Comparison of ENCODE assay signal across 2 cellular contexts in genomic region chr17:8056232-8056975, GRCh38.
TF ChIP-seq lines count a peak whose summit lies in the region.

No MANE protein-coding gene starts in this region.

TF ChIP-seq in K562, 482 proteins besides CTCF, POLR2A, EP300 and RAD21:
- TF ChIP-seq CEBPG (CRISPR knock-in tag; IDR thresholded peaks at IDR 0.05) (peak; percentile 60; the same call in 1 of the 2 replicates), CEBPG (tag; conservative IDR thresholded peaks at IDR 0.05 in 1 of 2, IDR thresholded peaks at IDR 0.05 in 1 of 2) (peak; percentile 14 to 54; a peak in 2 of 4 replicates), EZH2 (IDR thresholded peaks at IDR 0.05; ENCODE audit: borderline replicate concordance, low read depth, low read length) (no peak)

TF ChIP-seq in liver, 16 proteins besides CTCF, POLR2A, EP300 and RAD21:
- TF ChIP-seq ZBTB33 (IDR thresholded peaks at IDR 0.05) (no peak), JUND (IDR thresholded peaks at IDR 0.05) (no peak), HNF4G (IDR thresholded peaks at IDR 0.05) (no peak), TAF1 (conservative IDR thresholded peaks at IDR 0.05) (no peak), RXRA (IDR thresholded peaks at IDR 0.05) (no peak), EGR1 (IDR thresholded peaks at IDR 0.05; ENCODE audit: low read depth in 2 of 2) (no peak), FOXA1 (IDR thresholded peaks at IDR 0.05) (no peak), FOXA2 (IDR thresholded peaks at IDR 0.05) (no peak), SP1 (IDR thresholded peaks at IDR 0.05) (peak; percentile 62), YY1 (IDR thresholded peaks at IDR 0.05) (no peak), HNF4A (conservative IDR thresholded peaks at IDR 0.05) (peak in 1 of 2 donors; percentile 44), ATF3 (IDR thresholded peaks at IDR 0.05) (no peak)
- TF ChIP-seq, protein P1, sequence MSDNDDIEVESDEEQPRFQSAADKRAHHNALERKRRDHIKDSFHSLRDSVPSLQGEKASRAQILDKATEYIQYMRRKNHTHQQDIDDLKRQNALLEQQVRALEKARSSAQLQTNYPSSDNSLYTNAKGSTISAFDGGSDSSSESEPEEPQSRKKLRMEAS (IDR thresholded peaks at IDR 0.05), result peak; percentile 27
